Comparison of ENCODE assay signal across 8 cellular contexts in genomic region chr12:67355428-67356385, GRCh38.
A peak's percentile ranks its signal among the peaks of the same experiment; 100 is the strongest.
DNase-seq lines count a peak whose midpoint lies in the region; ATAC-seq and TF ChIP-seq lines count a peak whose summit lies in the region.

No MANE protein-coding gene starts in this region.

- no peaks in the 10 kb centered on the region for H4K20me1 ChIP-seq in OCI-LY3 (ENCODE audit: insufficient read depth, low read length)

- intact Hi-C loops in lower lobe of right lung (cut with DNase I), result loop anchor here (5.0 kb wide), 1 partner anchor 587 kb away; no protein-coding TSS in a partner anchor
- intact Hi-C loops in aorta (cut with DNase I), result loop anchor here (2.0 to 10.0 kb wide), 7 partner anchors 87 to 962 kb away; partner anchors contain the start of gene DYRK2 (in 1 of the 2)

- TF ChIP-seq CTCF in 22Rv1 (IDR thresholded peaks at IDR 0.05) (peak; percentile 77), OCI-LY3 (IDR thresholded peaks at IDR 0.05; ENCODE audit: low read depth, low read length) (peak; percentile 63), lower lobe of right lung (IDR thresholded peaks at IDR 0.05) (peak; percentile 56)

- H3K4me1 ChIP-seq in OCI-LY3 (ENCODE audit: low read length) (peaks cover 20% of the 10 kb centered on the region), lower lobe of right lung (peaks cover 25% of the 10 kb centered on the region), aorta (ENCODE audit: control insufficient read depth in 1 of 2, insufficient read depth in 2 of 2, low read length in 2 of 2) (peaks cover 0 to 3% of the 10 kb centered on the region in 2 donors)

- H3K36me3 ChIP-seq in OCI-LY3 (replicated peaks; ENCODE audit: low read depth, low read length) (no peaks in the 10 kb centered on the region), lower lobe of right lung (no peaks in the 10 kb centered on the region), aorta (ENCODE audit: control insufficient read depth in 1 of 2, insufficient read depth in 2 of 2, low read length in 1 of 2) (no peaks in the 10 kb centered on the region)

- H3K9me3 ChIP-seq in OCI-LY3 (ENCODE audit: insufficient read depth, low read length) (no peaks in the 10 kb centered on the region), lower lobe of right lung (no peaks in the 10 kb centered on the region), aorta (ENCODE audit: control insufficient read depth, low read length) (no peaks in the 10 kb centered on the region)

- no peaks in the 10 kb centered on the region for H3K79me2 ChIP-seq in OCI-LY3 (ENCODE audit: low read length)

- H3K4me2 ChIP-seq in OCI-LY3 (ENCODE audit: low read length), result peak overlapping the region; percentile 27

- ATAC-seq in lower lobe of right lung, result peak; percentile 38 to 80
- peak; percentile 80 for ATAC-seq in aorta (ENCODE audit: low FRiP score)
- no peak for ATAC-seq in GM21423 (IDR thresholded peaks at IDR 0.05; ENCODE audit: unreplicated experiment)

- H3K27me3 ChIP-seq in OCI-LY3 (ENCODE audit: low read depth, low read length), result no peaks in the 10 kb centered on the region
- H3K27me3 ChIP-seq in lower lobe of right lung (ENCODE audit: low read depth), result no peaks in the 10 kb centered on the region
- no peaks in the 10 kb centered on the region for H3K27me3 ChIP-seq in aorta (ENCODE audit: control insufficient read depth in 1 of 2, insufficient read depth in 2 of 2, low read length in 1 of 2)

- WGBS in aorta, 2 donors, result 5 to 7% methylated on average over 8 of the region's 8 CpGs

- H3K9ac ChIP-seq in OCI-LY3 (ENCODE audit: low read length), result no peak overlapping the region

- H3K4me3 ChIP-seq in OCI-LY3 (ENCODE audit: low read length) (no peak overlapping the region), lower lobe of right lung (no peak overlapping the region), aorta (ENCODE audit: low read length in 2 of 2) (no peak overlapping the region)

- H3K27ac ChIP-seq in 22Rv1 (no peak overlapping the region), OCI-LY3 (ENCODE audit: low read length) (peak overlapping the region; percentile 11; the same call in 1 of the 2 replicates), lower lobe of right lung (peak overlapping the region; percentile 12), aorta (ENCODE audit: low read depth in 1 of 2, low read length in 2 of 2) (no peak overlapping the region)

- H2AFZ ChIP-seq in OCI-LY3 (ENCODE audit: low read depth, low read length), result no peak overlapping the region

- peak; percentile 76 for DNase-seq in EH (ENCODE audit: low read depth)
- peak; percentile 10 for DNase-seq in KG1 (lab: John Stamatoyannopoulos, UW)
- DNase-seq in dedifferentiated amniotic fluid mesenchymal stem cell (ENCODE audit: extremely low spot score), result peak; percentile 61
- DNase-seq in lower lobe of right lung, result no peak
- DNase-seq in aorta, result no peak

Comparison
In these comparisons a context has a peak if more than half of its experiments do, and no peak if none do; other contexts are left out.
1. H3K27ac ChIP-seq: peak in OCI-LY3 (single experiment) and lower lobe of right lung (single experiment); none in 22Rv1 (single experiment) and aorta (0 of 2).
2. DNase-seq: peak in EH (single experiment), KG1 (single experiment) and dedifferentiated amniotic fluid mesenchymal stem cell (single experiment); none in lower lobe of right lung (single experiment) and aorta (0 of 2).
3. Peak in every context shown above with its lines, with median percentiles within 50 percentile points of each other: CTCF ChIP-seq.